ENCODE assay signal across 20 cellular contexts in genomic region chr4:189835505-189835904, GRCh38.
DNase-seq lines count a peak whose midpoint lies in the region; ATAC-seq, FAIRE-seq and TF ChIP-seq lines count a peak whose summit lies in the region.
"Had no signal": no experiment of that assay in that cellular context is flagged by ENCODE, and none has a peak within 500 bp of the region (broad histone marks: within the 10 kb centered on the region; RNA-seq: fewer than 3 reads in every experiment).

No MANE protein-coding gene starts in this region.

- H3K9me1 ChIP-seq in IMR-90 (ENCODE audit: insufficient read depth, low read length) = no peaks in the 10 kb centered on the region
- H3K9me1 ChIP-seq in endothelial cell of umbilical vein (replicated peaks; ENCODE audit: control insufficient read depth, extremely low read depth, insufficient read depth, low read length) = no peaks in the 10 kb centered on the region

- H4K91ac ChIP-seq in IMR-90 (ENCODE audit: insufficient read depth, low read depth, low read length) = no peak overlapping the region

- no peak overlapping the region for H2AK5ac ChIP-seq in IMR-90 (ENCODE audit: low read depth, low read length)

- CTCF ChIA-PET in IMR-90 (lab: Yijun Ruan, JAX) (no interaction called here), endothelial cell of umbilical vein (lab: Charles Lee) (no interaction called here)

- H3K23ac ChIP-seq in IMR-90 (ENCODE audit: low read depth, low read length) = no peak overlapping the region

- H2BK15ac ChIP-seq in IMR-90 (ENCODE audit: low read depth, low read length) = no peak overlapping the region

- H3K14ac ChIP-seq in IMR-90 (replicated peaks; ENCODE audit: low read depth, low read length) = no peak overlapping the region

- BruUV-seq in IMR-90 (replicated peaks; lab: Mats Ljungman, UMichigan) (no TSS peak), endothelial cell of umbilical vein (replicated peaks; lab: Mats Ljungman, UMichigan) (no TSS peak)

- no peak overlapping the region for H4K5ac ChIP-seq in IMR-90 (ENCODE audit: low read depth, low read length)

- H4K20me1 ChIP-seq in IMR-90 (ENCODE audit: insufficient read depth, low read length) = no peaks in the 10 kb centered on the region
- no peaks in the 10 kb centered on the region for H4K20me1 ChIP-seq in endothelial cell of umbilical vein (replicated peaks; ENCODE audit: control insufficient read depth, extremely low read depth, insufficient read depth, low read length)

- H3K36me3 ChIP-seq in IMR-90 (ENCODE audit: control insufficient read depth, insufficient read depth, low read length) (no peaks in the 10 kb centered on the region), endothelial cell of umbilical vein (ENCODE audit: control insufficient read depth in 2 of 2, extremely low read depth in 1 of 2, insufficient read depth in 2 of 2, low read length in 2 of 2) (no peaks in the 10 kb centered on the region), esophagus muscularis mucosa (no peaks in the 10 kb centered on the region), gastrocnemius medialis (no peaks in the 10 kb centered on the region)

- no peak for ATAC-seq in IMR-90 (ENCODE audit: low read depth)
- no peak for ATAC-seq in GM19463 (IDR thresholded peaks at IDR 0.05; ENCODE audit: unreplicated experiment)
- no peak for ATAC-seq in gastrocnemius medialis
- no peak for ATAC-seq in GM21825 (IDR thresholded peaks at IDR 0.05; ENCODE audit: unreplicated experiment)

- no peak overlapping the region for H3K4ac ChIP-seq in IMR-90 (ENCODE audit: low read depth, low read length)

- dilution Hi-C loops in IMR-90 (cut with HindIII; ENCODE audit: low sequenced_read_pairs, unreplicated experiment) = no loop called here
- dilution Hi-C loops in endothelial cell of umbilical vein (cut with MboI; ENCODE audit: extremely low pct_ligation_motif_present, low sequenced_read_pairs) = no loop called here

- no peak for TF ChIP-seq EP300 in esophagus muscularis mucosa (IDR thresholded peaks at IDR 0.05)

- intact Hi-C loops in IMR-90 (cut with micrococcal nuclease) (no loop called here), endothelial cell of umbilical vein (cut with micrococcal nuclease) (no loop called here), esophagus muscularis mucosa (cut with DNase I) (no loop called here), gastrocnemius medialis (cut with DNase I; ENCODE audit: low total_unique reads) (no loop called here)

- in situ Hi-C loops in IMR-90 (cut with MboI; ENCODE audit: low sequenced_read_pairs) = no loop called here
- in situ Hi-C loops in gastrocnemius medialis (cut with MboI; ENCODE audit: low sequenced_read_pairs in 4 of 4) = no loop called here

- FAIRE-seq in GM12891 (lab: Jason Lieb, UNC) (peak; percentile 80), endothelial cell of umbilical vein (lab: Jason Lieb, UNC) (no peak)
- FAIRE-seq: A204.1, D721Med, G401.6, GM12892 had no signal

- H3K4me1 ChIP-seq in IMR-90 (ENCODE audit: control insufficient read depth, insufficient read depth, low read length) (no peaks in the 10 kb centered on the region), endothelial cell of umbilical vein (ENCODE audit: control insufficient read depth, extremely low read depth, insufficient read depth, low read length) (no peaks in the 10 kb centered on the region), esophagus muscularis mucosa (no peaks in the 10 kb centered on the region), gastrocnemius medialis (no peaks in the 10 kb centered on the region)

- H3K79me2 ChIP-seq in endothelial cell of umbilical vein (ENCODE audit: control insufficient read depth, insufficient read depth, low read length) = no peaks in the 10 kb centered on the region

- no peak overlapping the region for H3K56ac ChIP-seq in IMR-90 (ENCODE audit: extremely low read depth, insufficient read depth, low read length)

- no peak overlapping the region for H3K18ac ChIP-seq in IMR-90 (ENCODE audit: low read depth, low read length)

- no peaks in the 10 kb centered on the region for H3K79me1 ChIP-seq in IMR-90 (ENCODE audit: low read depth in 1 of 2, low read length in 2 of 2)

- WGBS in IMR-90 (ENCODE audit: extremely low coverage in 2 of 2, insufficient read length in 1 of 2), 2 experiments = no CpG with 5 or more reads among the region's 1 CpG
- WGBS in esophagus muscularis mucosa = 73% methylated on average over 1 of the region's 1 CpG

- H3K4me3 ChIP-seq in IMR-90 (ENCODE audit: insufficient read depth, low read depth, low read length) (no peak overlapping the region), endothelial cell of umbilical vein (replicated peaks in 1 of 3; ENCODE audit: insufficient read depth in 1 of 3, low read depth in 1 of 3, low read length in 3 of 3) (no peak overlapping the region), esophagus muscularis mucosa (no peak overlapping the region), gastrocnemius medialis (no peak overlapping the region)

- H2AK9ac ChIP-seq in IMR-90 (replicated peaks; ENCODE audit: low read depth, low read length, poor library complexity) = no peak overlapping the region

- POLR2A ChIA-PET in IMR-90 (lab: Charles Lee; ENCODE audit: unreplicated experiment) (no interaction called here), endothelial cell of umbilical vein (lab: Charles Lee) (no interaction called here)

- no peak for TF ChIP-seq POLR2A in GM12891 (IDR thresholded peaks at IDR 0.05; ENCODE audit: low read depth, low read length)
- no peak for TF ChIP-seq POLR2A in IMR-90 (IDR thresholded peaks at IDR 0.05; ENCODE audit: low read depth, low read length)
- no peak for TF ChIP-seq POLR2A in endothelial cell of umbilical vein (IDR thresholded peaks at IDR 0.05; ENCODE audit: low read depth, low read length)
- TF ChIP-seq POLR2A in esophagus muscularis mucosa (IDR thresholded peaks at IDR 0.05; ENCODE audit: low read depth) = no peak
- TF ChIP-seq POLR2A in gastrocnemius medialis (IDR thresholded peaks at IDR 0.05) = no peak

- DNase-seq in GM12891 (ENCODE audit: insufficient read length, low spot score) (no peak), IMR-90 (peak; percentile 2), endothelial cell of umbilical vein (ENCODE audit: low read depth, low spot score) (peak; percentile 40), iris pigment epithelial cell (ENCODE audit: low read depth) (peak; percentile 15), esophagus muscularis mucosa (ENCODE audit: extremely low spot score) (no peak), gastrocnemius medialis (no peak)
- DNase-seq: C1 segment of cervical spinal cord; CD4-positive, alpha-beta memory T cell; COR-L47; DMS153; DMS79 treated with DMSO at 0.1 percent for 48 hours; EL; GOT3; H9 had no signal

- TF ChIP-seq RAD21 in IMR-90 (IDR thresholded peaks at IDR 0.05; ENCODE audit: low read length) = no peak

- no peak overlapping the region for H3K9ac ChIP-seq in IMR-90 (ENCODE audit: low read depth, low read length)
- H3K9ac ChIP-seq in endothelial cell of umbilical vein (replicated peaks; ENCODE audit: extremely low read depth, insufficient read depth, low read length) = no peak overlapping the region

- peak overlapping the region; percentile 11 for H2BK5ac ChIP-seq in IMR-90 (ENCODE audit: low read depth, low read length, poor library complexity, severe bottlenecking)

- no peak for TF ChIP-seq CTCF in IMR-90 (conservative IDR thresholded peaks at IDR 0.05; ENCODE audit: low read depth, low read length)
- no peak for TF ChIP-seq CTCF in endothelial cell of umbilical vein (IDR thresholded peaks at IDR 0.05; ENCODE audit: extremely low read depth in 1 of 2, insufficient read depth in 1 of 2, low read depth in 1 of 2, low read length in 2 of 2)
- TF ChIP-seq CTCF in esophagus muscularis mucosa (IDR thresholded peaks at IDR 0.05) = no peak
- no peak for TF ChIP-seq CTCF in gastrocnemius medialis (IDR thresholded peaks at IDR 0.05 in 4 of 5, conservative IDR thresholded peaks at IDR 0.05 in 1 of 5)

- H3K9me3 ChIP-seq in IMR-90 (ENCODE audit: control insufficient read depth, insufficient read depth, low read length) = peaks cover 20% of the 10 kb centered on the region
- H3K9me3 ChIP-seq in endothelial cell of umbilical vein (replicated peaks; ENCODE audit: control insufficient read depth, insufficient read depth, low read length) = peaks cover 8% of the 10 kb centered on the region
- H3K9me3 ChIP-seq in esophagus muscularis mucosa = no peaks in the 10 kb centered on the region
- H3K9me3 ChIP-seq in gastrocnemius medialis = no peaks in the 10 kb centered on the region

- H2BK120ac ChIP-seq in IMR-90 (ENCODE audit: low read depth, low read length) = no peak overlapping the region

- H3K27me3 ChIP-seq in IMR-90 (ENCODE audit: control insufficient read depth, insufficient read depth, low read length) (no peaks in the 10 kb centered on the region), endothelial cell of umbilical vein (ENCODE audit: control insufficient read depth in 2 of 2, insufficient read depth in 2 of 2, low read length in 2 of 2) (no peaks in the 10 kb centered on the region), esophagus muscularis mucosa (no peaks in the 10 kb centered on the region), gastrocnemius medialis (no peaks in the 10 kb centered on the region)

- no peak overlapping the region for H3K4me2 ChIP-seq in IMR-90 (ENCODE audit: low read depth, low read length)
- H3K4me2 ChIP-seq in endothelial cell of umbilical vein (ENCODE audit: insufficient read depth, low read length) = no peak overlapping the region

- H2BK20ac ChIP-seq in IMR-90 (ENCODE audit: low read depth, low read length) = no peak overlapping the region

- H2AFZ ChIP-seq in IMR-90 (replicated peaks; ENCODE audit: low read length, poor library complexity) (no peak overlapping the region), endothelial cell of umbilical vein (ENCODE audit: low read depth, low read length) (no peak overlapping the region)

- H4K8ac ChIP-seq in IMR-90 (ENCODE audit: low read depth in 2 of 2, low read length in 2 of 2) = no peak overlapping the region

- H3K27ac ChIP-seq in IMR-90 (ENCODE audit: insufficient read depth, low read length) (no peak overlapping the region), endothelial cell of umbilical vein (ENCODE audit: insufficient read depth, low read depth, low read length) (no peak overlapping the region), esophagus muscularis mucosa (replicated peaks in 1 of 4) (no peak overlapping the region), gastrocnemius medialis (no peak overlapping the region)

TF ChIP-seq in GM12891, 5 proteins besides CTCF, POLR2A, EP300 and RAD21 (continues in another document):
- TF ChIP-seq POU2F2 (IDR thresholded peaks at IDR 0.05; ENCODE audit: low read depth, low read length) (no peak), PAX5 (IDR thresholded peaks at IDR 0.05; ENCODE audit: insufficient read depth, low read length, severe bottlenecking) (no peak), SPI1 (IDR thresholded peaks at IDR 0.05; ENCODE audit: low read depth, low read length) (no peak)

TF ChIP-seq in endothelial cell of umbilical vein, 7 proteins besides CTCF, POLR2A, EP300 and RAD21 (continues in another document):
- TF ChIP-seq EZH2 (IDR thresholded peaks at IDR 0.05; ENCODE audit: borderline replicate concordance, low read depth, low read length, severe bottlenecking) (no peak), MYC (IDR thresholded peaks at IDR 0.05; ENCODE audit: low read depth, low read length) (no peak), POLR2AphosphoS5 (IDR thresholded peaks at IDR 0.05; ENCODE audit: insufficient read depth, low read depth, low read length) (no peak), GATA2 (IDR thresholded peaks at IDR 0.05; ENCODE audit: insufficient read depth, insufficient read length, low read depth, low read length) (no peak), FOS (IDR thresholded peaks at IDR 0.05; ENCODE audit: borderline replicate concordance, insufficient read depth, low read length) (no peak)

Comparison
In these comparisons a context has a peak if more than half of its experiments do, and no peak if none do; other contexts are left out.
1. DNase-seq: peak in IMR-90 (single experiment), endothelial cell of umbilical vein (single experiment) and iris pigment epithelial cell (single experiment); none in GM12891 (single experiment), esophagus muscularis mucosa (single experiment) and gastrocnemius medialis (0 of 2).